In genomic region chr2:204036706-204037105, GRCh38 we compare ENCODE assay signal across 18 cellular contexts.
"Had no signal": no experiment of that assay in that cellular context is flagged by ENCODE, and none has a peak within 500 bp of the region (broad histone marks: within the 10 kb centered on the region; RNA-seq: fewer than 3 reads in every experiment).

No MANE protein-coding gene starts in this region.

- H3K9me3 ChIP-seq: SK-N-SH had no signal

- DNase-seq: NCI-H1092, NCI-H1417 treated with DMSO at 0.1 percent for 48 hours, NCI-H146, NCI-H1694 treated with DMSO at 0.1 percent for 48 hours, NCI-H1930, NCI-H2081, NCI-H2107, NCI-H2227 treated with DMSO at 0.1 percent for 48 hours, NCI-H524, NCI-H526 treated with DMSO at 0.1 percent for 48 hours, NCI-H748 treated with DMSO at 0.1 percent for 48 hours, PC-3, SHP77, SK-N-SH, SW 1271, T-cell had no signal

- ATAC-seq: Panc1, PC-3, T-cell had no signal

- H3K4me2 ChIP-seq: SK-N-SH had no signal

- H3K9me2 ChIP-seq: SK-N-SH had no signal

- H3K27ac ChIP-seq: RWPE1 had no signal

- H3K9ac ChIP-seq: SK-N-SH had no signal
